10 cellular contexts compared by ENCODE assay signal in the genomic region with DNA sequence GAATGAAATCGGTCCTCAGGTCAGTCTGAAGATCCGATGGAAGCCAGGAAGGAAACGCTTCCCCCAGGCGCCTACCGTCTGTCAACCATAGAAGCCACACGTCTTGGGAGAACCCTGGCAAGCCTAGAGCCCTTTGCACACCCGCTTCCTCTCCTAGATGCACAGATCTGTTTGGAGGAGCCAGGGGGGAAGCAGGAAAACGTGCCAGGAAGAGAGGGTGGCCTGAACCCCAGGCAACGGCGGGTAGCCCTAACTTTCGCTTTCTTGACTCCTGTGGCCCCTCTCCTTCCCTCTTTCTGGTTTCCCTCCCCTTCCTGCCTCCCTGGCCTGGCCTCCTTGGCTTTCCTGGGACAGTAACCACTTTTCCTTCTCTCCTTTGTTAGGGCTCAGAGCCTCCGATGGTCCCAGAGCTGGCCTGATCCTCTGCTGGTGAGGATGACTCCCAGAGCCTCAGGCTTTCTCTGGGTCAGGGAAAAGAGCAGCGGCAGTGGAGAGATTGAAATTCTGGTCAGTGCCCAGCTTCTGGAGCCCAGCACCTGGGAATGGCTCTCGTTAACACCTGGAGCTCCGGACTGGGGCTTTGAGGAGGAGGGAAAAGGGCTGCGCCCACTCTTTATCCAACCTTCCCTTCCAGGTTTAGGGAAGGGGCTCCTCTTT. TPM values are rescaled to one million over a fixed set of nuclear protein-coding genes. Genes with fewer than 3 reads are reported as not detected.
DNase-seq lines count a peak whose midpoint lies in the region; ATAC-seq and TF ChIP-seq lines count a peak whose summit lies in the region.
"Had no signal": no experiment of that assay in that cellular context is flagged by ENCODE, and none has a peak within 500 bp of the region (broad histone marks: within the 10 kb centered on the region; RNA-seq: fewer than 3 reads in every experiment).

No MANE protein-coding gene starts in this region.

- H3K4me3 ChIP-seq in DND-41 (ENCODE audit: low read depth in 1 of 2, low read length in 2 of 2), result peak overlapping the region in 1 of 2 experiments; percentile 90; a peak in 2 of 4 replicates
- H3K4me3 ChIP-seq in iPS-18c (ENCODE audit: insufficient read depth, low read depth, low read length), result peak overlapping the region; percentile 66; the same call in 1 of the 2 replicates
- H3K4me3 ChIP-seq in rectal smooth muscle tissue (ENCODE audit: low read length), result peak overlapping the region; percentile 80
- no peak overlapping the region for H3K4me3 ChIP-seq in HAP-1
- no peak overlapping the region for H3K4me3 ChIP-seq in MG63
- H3K4me3 ChIP-seq in SJCRH30, result no peak overlapping the region

- peaks cover 61% of the 10 kb centered on the region for H3K4me1 ChIP-seq in DND-41 (ENCODE audit: insufficient read depth, low read length)
- H3K4me1 ChIP-seq in rectal smooth muscle tissue (ENCODE audit: control insufficient read depth, insufficient read depth, low read length), result peaks cover 53% of the 10 kb centered on the region
- H3K4me1 ChIP-seq in HAP-1, result peaks cover 32% of the 10 kb centered on the region
- H3K4me1 ChIP-seq in SJCRH30, result peaks cover 35% of the 10 kb centered on the region

- H3K27me3 ChIP-seq in DND-41 (ENCODE audit: insufficient read depth, low read length, poor library complexity), result no peaks in the 10 kb centered on the region
- peaks cover 4% of the 10 kb centered on the region for H3K27me3 ChIP-seq in rectal smooth muscle tissue (ENCODE audit: control insufficient read depth, insufficient read depth, low read length)
- no peaks in the 10 kb centered on the region for H3K27me3 ChIP-seq in HAP-1 (ENCODE audit: low read depth)
- H3K27me3 ChIP-seq in MG63, result peaks cover 23% of the 10 kb centered on the region
- no peaks in the 10 kb centered on the region for H3K27me3 ChIP-seq in SJCRH30

- DNase-seq in DND-41 (no peak), NCI-H146 treated with DMSO at 0.1 percent for 48 hours (lab: John Stamatoyannopoulos, UW; ENCODE audit: unreplicated experiment) (peak; percentile 10), HAP-1 (ENCODE audit: low spot score in 2 of 2) (no peak), MG63 (no peak), SJCRH30 (no peak)
- DNase-seq: activated CD8-positive, alpha-beta memory T cell treated with anti-CD3 and anti-CD28 coated beads for 24 hours had no signal

- peak overlapping the region; percentile 70 for H3K27ac ChIP-seq in DND-41 (ENCODE audit: low read length)
- H3K27ac ChIP-seq in rectal smooth muscle tissue (ENCODE audit: low read depth, low read length), result peak overlapping the region; percentile 91
- no peak overlapping the region for H3K27ac ChIP-seq in SJCRH30

- H3K36me3 ChIP-seq in DND-41 (ENCODE audit: insufficient read depth, low read length) (peaks cover 15% of the 10 kb centered on the region), rectal smooth muscle tissue (ENCODE audit: control insufficient read depth, insufficient read depth, low read length) (no peaks in the 10 kb centered on the region), HAP-1 (replicated peaks) (no peaks in the 10 kb centered on the region), MG63 (no peaks in the 10 kb centered on the region), SJCRH30 (no peaks in the 10 kb centered on the region)

- TF ChIP-seq CTCF in DND-41 (IDR thresholded peaks at IDR 0.05; ENCODE audit: borderline replicate concordance, extremely low read depth, low read length, poor library complexity, severe bottlenecking), result no peak

- H3K9me3 ChIP-seq in DND-41 (ENCODE audit: insufficient read depth, low read length, severe bottlenecking) (no peaks in the 10 kb centered on the region), iPS-18c (ENCODE audit: control insufficient read depth, insufficient read depth, low read length) (no peaks in the 10 kb centered on the region), HAP-1 (no peaks in the 10 kb centered on the region), MG63 (no peaks in the 10 kb centered on the region), SJCRH30 (replicated peaks) (no peaks in the 10 kb centered on the region)

- H2AFZ ChIP-seq in DND-41 (ENCODE audit: low read depth, low read length), result no peak overlapping the region

- H3K4me2 ChIP-seq in DND-41 (ENCODE audit: insufficient read depth, low read length), result peak overlapping the region; percentile 90

- peaks cover 58% of the 10 kb centered on the region for H4K20me1 ChIP-seq in DND-41 (ENCODE audit: insufficient read depth, low read length)

- peaks cover 70% of the 10 kb centered on the region for H3K79me2 ChIP-seq in DND-41 (ENCODE audit: insufficient read depth, low read length)

- ATAC-seq in DND-41 (ENCODE audit: insufficient read depth, low read depth), result no peak
- ATAC-seq in HG03025 (IDR thresholded peaks at IDR 0.05; ENCODE audit: low FRiP score, unreplicated experiment), result no peak

- in situ Hi-C loops in HAP-1 (cut with MboI; ENCODE audit: low sequenced_read_pairs), result no loop called here

- peak overlapping the region; percentile 79 for H3K9ac ChIP-seq in DND-41 (ENCODE audit: low read depth, low read length)
- no peak overlapping the region for H3K9ac ChIP-seq in rectal smooth muscle tissue (ENCODE audit: low read length)

RNA-seq across cellular contexts. Expression of gene FXYD6, which starts 2.1 kb away (rescaled TPM):
- total RNA-seq in MG63 (2014; rRNA removed; shearing (Covaris generic); ENCODE audit: low replicate concordance), result not detected in 2 replicates
- total RNA-seq in SJCRH30 (2014; rRNA removed; shearing (Covaris generic)), result 86.9 and 90.1 TPM in 2 replicates

RNA-seq across cellular contexts. Expression of gene FXYD2, which starts 49.8 kb away (rescaled TPM):
- not detected in 2 replicates for total RNA-seq in MG63 (2014; rRNA removed; shearing (Covaris generic); ENCODE audit: low replicate concordance)
- total RNA-seq in SJCRH30 (2014; rRNA removed; shearing (Covaris generic)), result 0.14 and 0.15 TPM in 2 replicates
- total RNA-seq: LHCN-M2 had no signal

RNA-seq across cellular contexts. Expression of gene TMPRSS13, which starts 54.8 kb away (rescaled TPM):
- total RNA-seq in MG63 (2014; rRNA removed; shearing (Covaris generic); ENCODE audit: low replicate concordance), result not detected in 2 replicates
- not detected in 2 replicates for total RNA-seq in SJCRH30 (2014; rRNA removed; shearing (Covaris generic))
- total RNA-seq: LHCN-M2 had no signal

Comparison
In these comparisons a context has a peak if more than half of its experiments do, and no peak if none do; other contexts are left out.
1. H3K4me3 ChIP-seq: peak in iPS-18c (single experiment) and rectal smooth muscle tissue (single experiment); none in HAP-1 (single experiment), MG63 (single experiment) and SJCRH30 (single experiment).
2. RNA of gene FXYD6, which starts 2.1 kb away (total RNA-seq): 86.9 to 90.1 TPM in SJCRH30; not detected in MG63; every median in the first group is over 10 times any median in the second.